8 cellular contexts compared by ENCODE assay signal in the genomic region with DNA sequence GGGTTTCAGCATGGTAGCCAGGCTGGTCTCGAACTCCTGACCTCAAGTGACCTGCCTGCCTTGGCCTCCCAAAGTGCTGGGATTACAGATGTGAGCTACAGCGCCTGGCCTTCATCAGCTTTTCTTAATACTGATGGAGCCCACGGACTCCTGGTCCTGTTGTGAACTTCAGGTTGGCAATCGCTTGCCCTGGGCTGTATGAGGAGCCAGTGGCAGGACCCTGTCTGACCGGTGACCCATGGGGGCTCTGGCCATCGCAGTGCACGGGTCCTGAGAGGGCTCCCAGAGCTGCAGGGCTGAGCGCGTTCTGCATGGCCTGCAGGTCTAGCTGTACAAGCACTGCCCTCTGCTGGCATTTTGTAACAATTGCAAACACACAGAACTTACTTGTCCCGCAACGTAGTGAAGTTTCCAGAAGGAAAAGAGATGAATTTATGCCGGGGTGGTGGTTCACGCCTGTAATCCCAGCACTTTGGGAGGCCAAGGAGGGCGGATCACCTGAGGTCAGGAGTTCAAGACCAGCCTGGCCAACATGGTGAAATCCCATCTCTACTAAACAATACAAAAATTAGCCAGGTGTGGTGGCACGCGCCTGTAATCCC. TPM values are rescaled to one million over a fixed set of nuclear protein-coding genes. Genes with fewer than 3 reads are reported as not detected.
DNase-seq lines count a peak whose midpoint lies in the region; ATAC-seq and TF ChIP-seq lines count a peak whose summit lies in the region.
"Not testable (repeated sequence)": the region's sequence is repeated elsewhere in the genome, so short reads cannot be mapped to it uniquely, and the experiment has no call there.

No MANE protein-coding gene starts in this region.

- H3K4me1 Mint-ChIP-seq in activated CD8-positive, alpha-beta T cell treated with anti-CD3 and anti-CD28 coated beads for 36 hours (ENCODE audit: low read depth); endodermal cell: not testable (repeated sequence)

- DNase-seq in DMS114 treated with DMSO at 0.1 percent for 48 hours (lab: John Stamatoyannopoulos, UW; ENCODE audit: unreplicated experiment) = peak; percentile 12
- peak; percentile 92 for DNase-seq in HuH-7 (ENCODE audit: low spot score)
- peak; percentile 48 for DNase-seq in NT2/D1 (ENCODE audit: low read depth, low spot score)
- peak; percentile 71 for DNase-seq in activated CD8-positive, alpha-beta T cell treated with anti-CD3 and anti-CD28 coated beads for 36 hours
- DNase-seq in endodermal cell = peak; percentile 84
- peak; percentile 60 to 85 for DNase-seq in lower leg skin (ENCODE audit: low spot score in 2 of 2)
- DNase-seq in stimulated activated CD8-positive, alpha-beta memory T cell treated with anti-CD3 and anti-CD28 coated beads, Interleukin-7, amount 100 ng/mL, for 4 hours (ENCODE audit: low read depth in 2 of 2) = peak; percentile 24 to 25

- TF ChIP-seq POLR2A in lower leg skin (IDR thresholded peaks at IDR 0.05) = not testable (repeated sequence)

- intact Hi-C loops in activated CD8-positive, alpha-beta T cell treated with anti-CD3 and anti-CD28 coated beads for 36 hours (cut with micrococcal nuclease) = loop anchor here (2.0 kb wide), 2 partner anchors 88 to 126 kb away; no protein-coding TSS in a partner anchor
- intact Hi-C loops in lower leg skin (cut with DNase I; ENCODE audit: low total_unique reads) = loop anchor here (5.0 kb wide), 1 partner anchor 123 kb away; no protein-coding TSS in a partner anchor

- POLR2A ChIA-PET in activated CD8-positive, alpha-beta T cell treated with anti-CD3 and anti-CD28 coated beads for 36 hours (lab: Charles Lee) = not testable (repeated sequence)

- not testable (repeated sequence) for H3K4me3 Mint-ChIP-seq in activated CD8-positive, alpha-beta T cell treated with anti-CD3 and anti-CD28 coated beads for 36 hours; endodermal cell

- H3K27me3 Mint-ChIP-seq in activated CD8-positive, alpha-beta T cell treated with anti-CD3 and anti-CD28 coated beads for 36 hours; endodermal cell (ENCODE audit: insufficient read depth): not testable (repeated sequence)

- H3K27ac ChIP-seq in endodermal cell (ENCODE audit: low read depth, low read length) = not testable (repeated sequence)

- CTCF ChIA-PET in activated CD8-positive, alpha-beta T cell treated with anti-CD3 and anti-CD28 coated beads for 36 hours (lab: Charles Lee) = interaction anchor here (0.6 to 5.3 kb wide), 33 partner anchors 9 to 517 kb away, joined by 3 to 102 read pairs (median 5); a partner anchor contains a TSS

- H3K9me3 Mint-ChIP-seq in activated CD8-positive, alpha-beta T cell treated with anti-CD3 and anti-CD28 coated beads for 36 hours; endodermal cell: not testable (repeated sequence)

- not testable (repeated sequence) for H3K36me3 Mint-ChIP-seq in activated CD8-positive, alpha-beta T cell treated with anti-CD3 and anti-CD28 coated beads for 36 hours (ENCODE audit: low read depth); endodermal cell (ENCODE audit: low read depth)

- peak; percentile 75 for TF ChIP-seq CTCF in activated CD8-positive, alpha-beta T cell treated with anti-CD3 and anti-CD28 coated beads for 36 hours (IDR thresholded peaks at IDR 0.05)
- TF ChIP-seq CTCF in endodermal cell (conservative IDR thresholded peaks at IDR 0.05) = peak; percentile 86
- TF ChIP-seq CTCF in lower leg skin (IDR thresholded peaks at IDR 0.05) = peak in 1 of 3 donors; percentile 67

- not testable (repeated sequence) for H3K4me3 ChIP-seq in NT2/D1 (ENCODE audit: insufficient read length, low read depth); endodermal cell (ENCODE audit: low read length); lower leg skin (ENCODE audit: low read depth, poor library complexity, severe bottlenecking)

- not testable (repeated sequence) for H3K9me3 ChIP-seq in NT2/D1 (ENCODE audit: insufficient read depth, low read length); endodermal cell (ENCODE audit: control insufficient read depth, low read length)

- H3K27me3 ChIP-seq in NT2/D1 (ENCODE audit: insufficient read depth, insufficient read length); endodermal cell (ENCODE audit: control insufficient read depth, insufficient read depth, low read length, poor library complexity, severe bottlenecking): not testable (repeated sequence)

- peak; percentile 67 for ATAC-seq in GM21526 (IDR thresholded peaks at IDR 0.05; ENCODE audit: low FRiP score, unreplicated experiment)
- ATAC-seq in activated CD8-positive, alpha-beta T cell treated with anti-CD3 and anti-CD28 coated beads for 36 hours = peak; percentile 94

- H3K9ac ChIP-seq in NT2/D1 (ENCODE audit: insufficient read length, low read depth); endodermal cell (ENCODE audit: extremely low read depth, low read length, poor library complexity, severe bottlenecking): not testable (repeated sequence)

- H3K4me1 ChIP-seq in NT2/D1 (ENCODE audit: insufficient read depth, insufficient read length); endodermal cell (ENCODE audit: control insufficient read depth, insufficient read depth, low read length): not testable (repeated sequence)

- not testable (repeated sequence) for H3K27ac Mint-ChIP-seq in activated CD8-positive, alpha-beta T cell treated with anti-CD3 and anti-CD28 coated beads for 36 hours; endodermal cell

- 38 to 43% methylated on average over 4 to 16 of the region's 16 CpGs for WGBS in endodermal cell (ENCODE audit: insufficient coverage in 1 of 2, insufficient read length in 1 of 2), 2 experiments
- WGBS in lower leg skin, 2 donors = 26 to 28% methylated on average over 16 of the region's 16 CpGs

- not testable (repeated sequence) for H3K36me3 ChIP-seq in NT2/D1 (ENCODE audit: insufficient read depth, insufficient read length, low read length); endodermal cell (ENCODE audit: control insufficient read depth, insufficient read depth, low read length)

RNA-seq across cellular contexts. Expression of a gene that starts 18.0 kb away (rescaled TPM):
- total RNA-seq in activated CD8-positive, alpha-beta T cell treated with anti-CD3 and anti-CD28 coated beads for 36 hours = 10 to 100 TPM; 17.4 to 20.3 TPM
- total RNA-seq in endodermal cell (1 to 10 TPM; 8.2 to 8.7 TPM), lower leg skin (10 to 100 TPM; 35.4 to 63.6 (median 48.7) TPM)
- polyA plus RNA-seq in endodermal cell (2013, experiment 1 of 2) = 26.6 TPM
- 30.0 TPM for polyA plus RNA-seq in endodermal cell (2013, experiment 2 of 2)

RNA-seq across cellular contexts. Expression of a gene that starts 58.4 kb away (rescaled TPM):
- total RNA-seq in activated CD8-positive, alpha-beta T cell treated with anti-CD3 and anti-CD28 coated beads for 36 hours = 10 to 100 TPM; 39.0 to 42.6 TPM
- total RNA-seq in endodermal cell = 10 to 100 TPM; 42.4 to 53.9 TPM
- 52.4 TPM for polyA plus RNA-seq in endodermal cell (2013, experiment 1 of 2)
- polyA plus RNA-seq in endodermal cell (2013, experiment 2 of 2) = 51.3 TPM
- total RNA-seq in lower leg skin = 10 to 100 TPM; 23.6 to 42.9 (median 31.9) TPM

Comparison
In these comparisons a context has a peak if more than half of its experiments do, and no peak if none do; other contexts are left out.
1. DNase-seq: peak in every context shown above with its lines; median percentile 92 in HuH-7; 84 in endodermal cell; 72 in lower leg skin; 71 in activated CD8-positive, alpha-beta T cell treated with anti-CD3 and anti-CD28 coated beads for 36 hours; 48 in NT2/D1; 24 in stimulated activated CD8-positive, alpha-beta memory T cell treated with anti-CD3 and anti-CD28 coated beads, Interleukin-7, amount 100 ng/mL, for 4 hours; 12 in DMS114 treated with DMSO at 0.1 percent for 48 hours.